In genomic region chr13:56586966-56587365, GRCh38 we compare ENCODE assay signal across 21 cellular contexts.
"Had no signal": no experiment of that assay in that cellular context is flagged by ENCODE, and none has a peak within 500 bp of the region (broad histone marks: within the 10 kb centered on the region; RNA-seq: fewer than 3 reads in every experiment).

No MANE protein-coding gene starts in this region.

- H3K4me1 ChIP-seq: heart left ventricle, prostate gland, sigmoid colon, stomach, thyroid gland, vagina had no signal

- H3K36me3 ChIP-seq: heart left ventricle, neutrophil, prostate gland, sigmoid colon, stomach, thyroid gland, vagina had no signal

- H2AFZ ChIP-seq: hepatocyte had no signal

- H3K4me3 ChIP-seq: coronary artery, heart left ventricle, hepatocyte, lung, prostate gland, sigmoid colon, stomach, thyroid gland, vagina had no signal

- H3K27ac ChIP-seq: coronary artery, epithelial cell of prostate, heart left ventricle, hepatocyte, neutrophil, prostate gland, sigmoid colon, stomach, thyroid gland, vagina had no signal

- ATAC-seq: heart left ventricle; left lobe of liver; natural killer cell; right cardiac atrium; stimulated activated effector memory CD8-positive, alpha-beta T cell treated with anti-CD3 and anti-CD28 coated beads, Interleukin-12 subunit alpha, Interleukin-12 subunit beta, amount 100 ng/mL, for 72 hours had no signal

- H3K9me3 ChIP-seq: neutrophil, prostate gland, thyroid gland, vagina had no signal

- H3K27me3 ChIP-seq: heart left ventricle, hepatocyte, neutrophil, sigmoid colon, stomach, thyroid gland, vagina had no signal

- DNase-seq: dermis blood vessel endothelial cell; heart left ventricle; kidney; natural killer cell; right cardiac atrium; sigmoid colon; stimulated activated CD4-positive, alpha-beta T cell treated with anti-CD3 and anti-CD28 coated beads, Interleukin-2, amount 100 ng/mL, for 24 hours; stimulated activated CD4-positive, alpha-beta T cell treated with anti-CD3 and anti-CD28 coated beads, Interleukin-4, amount 100 ng/mL, for 24 hours; stimulated activated naive CD4-positive, alpha-beta T cell treated with Interleukin-2 at 50 U/mL for 16 hours; stomach; thyroid gland; trophoblast cell had no signal

- H3K4me2 ChIP-seq: hepatocyte had no signal
